In genomic region chr7:66281678-66282593, GRCh38 we compare ENCODE assay signal across 1 cellular context.
TF ChIP-seq lines count a peak whose summit lies in the region.

No MANE protein-coding gene starts in this region.

TF ChIP-seq in K562, 482 proteins besides CTCF, POLR2A, EP300 and RAD21 (continued from another document and continues in another):
- TF ChIP-seq, protein P1, sequence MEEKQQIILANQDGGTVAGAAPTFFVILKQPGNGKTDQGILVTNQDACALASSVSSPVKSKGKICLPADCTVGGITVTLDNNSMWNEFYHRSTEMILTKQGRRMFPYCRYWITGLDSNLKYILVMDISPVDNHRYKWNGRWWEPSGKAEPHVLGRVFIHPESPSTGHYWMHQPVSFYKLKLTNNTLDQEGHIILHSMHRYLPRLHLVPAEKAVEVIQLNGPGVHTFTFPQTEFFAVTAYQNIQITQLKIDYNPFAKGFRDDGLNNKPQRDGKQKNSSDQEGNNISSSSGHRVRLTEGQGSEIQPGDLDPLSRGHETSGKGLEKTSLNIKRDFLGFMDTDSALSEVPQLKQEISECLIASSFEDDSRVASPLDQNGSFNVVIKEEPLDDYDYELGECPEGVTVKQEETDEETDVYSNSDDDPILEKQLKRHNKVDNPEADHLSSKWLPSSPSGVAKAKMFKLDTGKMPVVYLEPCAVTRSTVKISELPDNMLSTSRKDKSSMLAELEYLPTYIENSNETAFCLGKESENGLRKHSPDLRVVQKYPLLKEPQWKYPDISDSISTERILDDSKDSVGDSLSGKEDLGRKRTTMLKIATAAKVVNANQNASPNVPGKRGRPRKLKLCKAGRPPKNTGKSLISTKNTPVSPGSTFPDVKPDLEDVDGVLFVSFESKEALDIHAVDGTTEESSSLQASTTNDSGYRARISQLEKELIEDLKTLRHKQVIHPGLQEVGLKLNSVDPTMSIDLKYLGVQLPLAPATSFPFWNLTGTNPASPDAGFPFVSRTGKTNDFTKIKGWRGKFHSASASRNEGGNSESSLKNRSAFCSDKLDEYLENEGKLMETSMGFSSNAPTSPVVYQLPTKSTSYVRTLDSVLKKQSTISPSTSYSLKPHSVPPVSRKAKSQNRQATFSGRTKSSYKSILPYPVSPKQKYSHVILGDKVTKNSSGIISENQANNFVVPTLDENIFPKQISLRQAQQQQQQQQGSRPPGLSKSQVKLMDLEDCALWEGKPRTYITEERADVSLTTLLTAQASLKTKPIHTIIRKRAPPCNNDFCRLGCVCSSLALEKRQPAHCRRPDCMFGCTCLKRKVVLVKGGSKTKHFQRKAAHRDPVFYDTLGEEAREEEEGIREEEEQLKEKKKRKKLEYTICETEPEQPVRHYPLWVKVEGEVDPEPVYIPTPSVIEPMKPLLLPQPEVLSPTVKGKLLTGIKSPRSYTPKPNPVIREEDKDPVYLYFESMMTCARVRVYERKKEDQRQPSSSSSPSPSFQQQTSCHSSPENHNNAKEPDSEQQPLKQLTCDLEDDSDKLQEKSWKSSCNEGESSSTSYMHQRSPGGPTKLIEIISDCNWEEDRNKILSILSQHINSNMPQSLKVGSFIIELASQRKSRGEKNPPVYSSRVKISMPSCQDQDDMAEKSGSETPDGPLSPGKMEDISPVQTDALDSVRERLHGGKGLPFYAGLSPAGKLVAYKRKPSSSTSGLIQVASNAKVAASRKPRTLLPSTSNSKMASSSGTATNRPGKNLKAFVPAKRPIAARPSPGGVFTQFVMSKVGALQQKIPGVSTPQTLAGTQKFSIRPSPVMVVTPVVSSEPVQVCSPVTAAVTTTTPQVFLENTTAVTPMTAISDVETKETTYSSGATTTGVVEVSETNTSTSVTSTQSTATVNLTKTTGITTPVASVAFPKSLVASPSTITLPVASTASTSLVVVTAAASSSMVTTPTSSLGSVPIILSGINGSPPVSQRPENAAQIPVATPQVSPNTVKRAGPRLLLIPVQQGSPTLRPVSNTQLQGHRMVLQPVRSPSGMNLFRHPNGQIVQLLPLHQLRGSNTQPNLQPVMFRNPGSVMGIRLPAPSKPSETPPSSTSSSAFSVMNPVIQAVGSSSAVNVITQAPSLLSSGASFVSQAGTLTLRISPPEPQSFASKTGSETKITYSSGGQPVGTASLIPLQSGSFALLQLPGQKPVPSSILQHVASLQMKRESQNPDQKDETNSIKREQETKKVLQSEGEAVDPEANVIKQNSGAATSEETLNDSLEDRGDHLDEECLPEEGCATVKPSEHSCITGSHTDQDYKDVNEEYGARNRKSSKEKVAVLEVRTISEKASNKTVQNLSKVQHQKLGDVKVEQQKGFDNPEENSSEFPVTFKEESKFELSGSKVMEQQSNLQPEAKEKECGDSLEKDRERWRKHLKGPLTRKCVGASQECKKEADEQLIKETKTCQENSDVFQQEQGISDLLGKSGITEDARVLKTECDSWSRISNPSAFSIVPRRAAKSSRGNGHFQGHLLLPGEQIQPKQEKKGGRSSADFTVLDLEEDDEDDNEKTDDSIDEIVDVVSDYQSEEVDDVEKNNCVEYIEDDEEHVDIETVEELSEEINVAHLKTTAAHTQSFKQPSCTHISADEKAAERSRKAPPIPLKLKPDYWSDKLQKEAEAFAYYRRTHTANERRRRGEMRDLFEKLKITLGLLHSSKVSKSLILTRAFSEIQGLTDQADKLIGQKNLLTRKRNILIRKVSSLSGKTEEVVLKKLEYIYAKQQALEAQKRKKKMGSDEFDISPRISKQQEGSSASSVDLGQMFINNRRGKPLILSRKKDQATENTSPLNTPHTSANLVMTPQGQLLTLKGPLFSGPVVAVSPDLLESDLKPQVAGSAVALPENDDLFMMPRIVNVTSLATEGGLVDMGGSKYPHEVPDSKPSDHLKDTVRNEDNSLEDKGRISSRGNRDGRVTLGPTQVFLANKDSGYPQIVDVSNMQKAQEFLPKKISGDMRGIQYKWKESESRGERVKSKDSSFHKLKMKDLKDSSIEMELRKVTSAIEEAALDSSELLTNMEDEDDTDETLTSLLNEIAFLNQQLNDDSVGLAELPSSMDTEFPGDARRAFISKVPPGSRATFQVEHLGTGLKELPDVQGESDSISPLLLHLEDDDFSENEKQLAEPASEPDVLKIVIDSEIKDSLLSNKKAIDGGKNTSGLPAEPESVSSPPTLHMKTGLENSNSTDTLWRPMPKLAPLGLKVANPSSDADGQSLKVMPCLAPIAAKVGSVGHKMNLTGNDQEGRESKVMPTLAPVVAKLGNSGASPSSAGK (IDR thresholded peaks at IDR 0.05), result peak; percentile 70; the same call in 1 of the 2 replicates
- TF ChIP-seq TEAD1 (CRISPR knock-in tag; IDR thresholded peaks at IDR 0.05) (peak in 1 of 2 experiments; percentile 60; a peak in 1 of 4 replicates), FOXA1 (IDR thresholded peaks at IDR 0.05; ENCODE audit: borderline replicate concordance) (no peak), ZNF175 (CRISPR knock-in tag; IDR thresholded peaks at IDR 0.05; ENCODE audit: low read depth) (peak; percentile 48; the same call in 1 of the 2 replicates), HEY1 (CRISPR knock-in tag; IDR thresholded peaks at IDR 0.05; ENCODE audit: borderline replicate concordance) (no peak), NONO (IDR thresholded peaks at IDR 0.05; ENCODE audit: low read depth in 2 of 2, low read length in 1 of 2) (no peak), HSF4 (CRISPR knock-in tag; IDR thresholded peaks at IDR 0.05; ENCODE audit: borderline replicate concordance) (no peak), PHF20 (IDR thresholded peaks at IDR 0.05; ENCODE audit: partially characterized antibody) (no peak), NFATC3 (IDR thresholded peaks at IDR 0.05) (no peak), ZNF778 (CRISPR knock-in tag; IDR thresholded peaks at IDR 0.05) (no peak), ZBTB34 (CRISPR knock-in tag; IDR thresholded peaks at IDR 0.05) (no peak), VEZF1 (CRISPR knock-in tag; IDR thresholded peaks at IDR 0.05) (no peak; the same call in 1 of the 2 replicates), LARP7 (IDR thresholded peaks at IDR 0.05) (no peak), THAP12 (CRISPR knock-in tag; IDR thresholded peaks at IDR 0.05) (no peak), E2F4 (CRISPR knock-in tag; IDR thresholded peaks at IDR 0.05; ENCODE audit: low read depth) (no peak), RFX1 (IDR thresholded peaks at IDR 0.05) (no peak), ZNF263 (CRISPR knock-in tag; IDR thresholded peaks at IDR 0.05; ENCODE audit: borderline replicate concordance) (no peak), SIRT6 (IDR thresholded peaks at IDR 0.05; ENCODE audit: low read depth, low read length) (no peak), MECOM (CRISPR knock-in tag; IDR thresholded peaks at IDR 0.05) (0 out of 2 replicates have a peak, but pooled peaks have one; percentile 20), RB1 (IDR thresholded peaks at IDR 0.05; ENCODE audit: low read depth) (no peak), BHLHE40 (IDR thresholded peaks at IDR 0.05; ENCODE audit: low read length) (no peak), THRAP3 (IDR thresholded peaks at IDR 0.05; ENCODE audit: borderline replicate concordance) (no peak), ZNF12 (CRISPR knock-in tag; IDR thresholded peaks at IDR 0.05) (no peak), ZNF134 (CRISPR knock-in tag; conservative IDR thresholded peaks at IDR 0.05) (no peak), ZNF584 (CRISPR knock-in tag; IDR thresholded peaks at IDR 0.05; ENCODE audit: low read depth) (0 out of 2 replicates have a peak, but pooled peaks have one; percentile 67), NR1H2 (CRISPR knock-in tag; IDR thresholded peaks at IDR 0.05) (no peak), MCM2 (IDR thresholded peaks at IDR 0.05; ENCODE audit: low read depth) (no peak), MYBL2 (IDR thresholded peaks at IDR 0.05; ENCODE audit: low read depth) (no peak), MYBL2 (CRISPR knock-in tag; IDR thresholded peaks at IDR 0.05; ENCODE audit: borderline replicate concordance) (no peak), USF2 (CRISPR knock-in tag; IDR thresholded peaks at IDR 0.05) (no peak), KDM5B (IDR thresholded peaks at IDR 0.05; ENCODE audit: insufficient replicate concordance, low read depth, low read length) (no peak), ZNF143 (CRISPR knock-in tag; IDR thresholded peaks at IDR 0.05) (no peak), TRIM25 (IDR thresholded peaks at IDR 0.05; ENCODE audit: borderline replicate concordance) (no peak), LCOR (CRISPR knock-in tag; IDR thresholded peaks at IDR 0.05) (no peak), PYGO2 (tag; IDR thresholded peaks at IDR 0.05) (no peak)
- TF ChIP-seq, protein P2, sequence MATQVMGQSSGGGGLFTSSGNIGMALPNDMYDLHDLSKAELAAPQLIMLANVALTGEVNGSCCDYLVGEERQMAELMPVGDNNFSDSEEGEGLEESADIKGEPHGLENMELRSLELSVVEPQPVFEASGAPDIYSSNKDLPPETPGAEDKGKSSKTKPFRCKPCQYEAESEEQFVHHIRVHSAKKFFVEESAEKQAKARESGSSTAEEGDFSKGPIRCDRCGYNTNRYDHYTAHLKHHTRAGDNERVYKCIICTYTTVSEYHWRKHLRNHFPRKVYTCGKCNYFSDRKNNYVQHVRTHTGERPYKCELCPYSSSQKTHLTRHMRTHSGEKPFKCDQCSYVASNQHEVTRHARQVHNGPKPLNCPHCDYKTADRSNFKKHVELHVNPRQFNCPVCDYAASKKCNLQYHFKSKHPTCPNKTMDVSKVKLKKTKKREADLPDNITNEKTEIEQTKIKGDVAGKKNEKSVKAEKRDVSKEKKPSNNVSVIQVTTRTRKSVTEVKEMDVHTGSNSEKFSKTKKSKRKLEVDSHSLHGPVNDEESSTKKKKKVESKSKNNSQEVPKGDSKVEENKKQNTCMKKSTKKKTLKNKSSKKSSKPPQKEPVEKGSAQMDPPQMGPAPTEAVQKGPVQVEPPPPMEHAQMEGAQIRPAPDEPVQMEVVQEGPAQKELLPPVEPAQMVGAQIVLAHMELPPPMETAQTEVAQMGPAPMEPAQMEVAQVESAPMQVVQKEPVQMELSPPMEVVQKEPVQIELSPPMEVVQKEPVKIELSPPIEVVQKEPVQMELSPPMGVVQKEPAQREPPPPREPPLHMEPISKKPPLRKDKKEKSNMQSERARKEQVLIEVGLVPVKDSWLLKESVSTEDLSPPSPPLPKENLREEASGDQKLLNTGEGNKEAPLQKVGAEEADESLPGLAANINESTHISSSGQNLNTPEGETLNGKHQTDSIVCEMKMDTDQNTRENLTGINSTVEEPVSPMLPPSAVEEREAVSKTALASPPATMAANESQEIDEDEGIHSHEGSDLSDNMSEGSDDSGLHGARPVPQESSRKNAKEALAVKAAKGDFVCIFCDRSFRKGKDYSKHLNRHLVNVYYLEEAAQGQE (CRISPR knock-in tag; IDR thresholded peaks at IDR 0.05; ENCODE audit: low read depth), result no peak
